In genomic region chr1:33256335-33256700, GRCh38 we compare ENCODE assay signal across 8 cellular contexts. TPM values are rescaled to one million over a fixed set of nuclear protein-coding genes. Genes with fewer than 3 reads are reported as not detected.
DNase-seq lines count a peak whose midpoint lies in the region; ATAC-seq and TF ChIP-seq lines count a peak whose summit lies in the region.

Gene ZNF362, plus strand, starts transcription at chr1:33256492. Its CDS starts 14,083 bp downstream, at chr1:33270575.

- no CpG with 5 or more reads among the region's 61 CpGs for WGBS in gastroesophageal sphincter (ENCODE audit: low coverage in 1 of 2), 2 donors
- no CpG with 5 or more reads among the region's 61 CpGs for WGBS in neuronal stem cell (ENCODE audit: extremely low coverage in 2 of 2, insufficient read length in 2 of 2, insufficient replicate concordance in 1 of 2), 2 donors

- peak within 1 kb of the TSS; percentile 90 for H3K18ac ChIP-seq in neuronal stem cell (ENCODE audit: low read length)

- peak within 1 kb of the TSS; percentile 13 for H3K23ac ChIP-seq in neuronal stem cell (ENCODE audit: low read depth, low read length, poor library complexity)

- H2AK5ac ChIP-seq in neuronal stem cell (ENCODE audit: low read depth, low read length), result peak within 1 kb of the TSS; percentile 89

- DNase-seq in NCI-H1436 (lab: John Stamatoyannopoulos, UW) (peak; percentile 30), NCI-H1436 treated with DMSO at 0.1 percent for 48 hours (lab: John Stamatoyannopoulos, UW) (no peak), HK-2 (ENCODE audit: unreplicated experiment) (peak; percentile 49), neuronal stem cell (ENCODE audit: low spot score) (no peak), substantia nigra (lab: John Stamatoyannopoulos, UW) (peak in 24 of 49 donors; percentile 3 to 68 (median 30))
- DNase-seq in activated naive CD4-positive, alpha-beta T cell treated with anti-CD3 and anti-CD28 coated beads, Interleukin-2, amount 10 ng/mL, durations not matched to agents 7 days and 5 days, result peak; percentile 80

- H3K27me3 ChIP-seq in gastroesophageal sphincter (no peaks in the 10 kb centered on the region), neuronal stem cell (ENCODE audit: control insufficient read depth in 3 of 3, insufficient read depth in 3 of 3, low read depth in 1 of 3, low read length in 3 of 3) (peaks cover 0 to 8% (median 0%) of the 10 kb centered on the region in 3 experiments)

- peak within 1 kb of the TSS; percentile 97 for H3K4me3 Mint-ChIP-seq in activated naive CD4-positive, alpha-beta T cell treated with anti-CD3 and anti-CD28 coated beads, Interleukin-2, amount 10 ng/mL, durations not matched to agents 7 days and 5 days

- H2BK5ac ChIP-seq in neuronal stem cell (ENCODE audit: low read length), result peak within 1 kb of the TSS; percentile 83

- peak within 1 kb of the TSS; percentile 86 to 99 (median 97) for H3K27ac ChIP-seq in gastroesophageal sphincter
- peak within 1 kb of the TSS; percentile 69 for H3K27ac ChIP-seq in neuronal stem cell (replicated peaks; ENCODE audit: low read length)
- peak within 1 kb of the TSS; percentile 84 for H3K27ac ChIP-seq in substantia nigra (ENCODE audit: low read depth, low read length, poor library complexity, severe bottlenecking)

- peak within 1 kb of the TSS; percentile 82 for H3K9ac ChIP-seq in neuronal stem cell (ENCODE audit: low read depth, low read length, poor library complexity)

- peak within 1 kb of the TSS; percentile 39 for H2BK15ac ChIP-seq in neuronal stem cell (ENCODE audit: low read length)

- peak within 1 kb of the TSS; percentile 90 for H2AFZ ChIP-seq in neuronal stem cell (ENCODE audit: low read length)

- H3K9me3 Mint-ChIP-seq in activated naive CD4-positive, alpha-beta T cell treated with anti-CD3 and anti-CD28 coated beads, Interleukin-2, amount 10 ng/mL, durations not matched to agents 7 days and 5 days, result no peaks in the 10 kb centered on the region

- H3K4me1 ChIP-seq in gastroesophageal sphincter, result peaks cover 0 to 52% (median 33%) of the 10 kb centered on the region in 3 donors
- peaks cover 17 to 35% of the 10 kb centered on the region in 2 donors for H3K4me1 ChIP-seq in neuronal stem cell (ENCODE audit: control insufficient read depth in 2 of 2, insufficient read depth in 1 of 2, low read depth in 1 of 2, low read length in 2 of 2)

- peak in 2 of 4 experiments; percentile 43 to 57 for TF ChIP-seq CTCF in gastroesophageal sphincter (IDR thresholded peaks at IDR 0.05)

- peak; percentile 17 to 19 for TF ChIP-seq POLR2A in gastroesophageal sphincter (IDR thresholded peaks at IDR 0.05)

- H3K36me3 Mint-ChIP-seq in activated naive CD4-positive, alpha-beta T cell treated with anti-CD3 and anti-CD28 coated beads, Interleukin-2, amount 10 ng/mL, durations not matched to agents 7 days and 5 days, result peaks cover 4% of the 10 kb centered on the region

- H3K4me3 ChIP-seq in gastroesophageal sphincter, result peak within 1 kb of the TSS; percentile 71 to 91
- H3K4me3 ChIP-seq in neuronal stem cell (ENCODE audit: low read length in 2 of 2), result peak within 1 kb of the TSS; percentile 89

- H3K9me3 ChIP-seq in gastroesophageal sphincter (no peaks in the 10 kb centered on the region), neuronal stem cell (replicated peaks in 1 of 2; ENCODE audit: control insufficient read depth in 2 of 2, insufficient read depth in 1 of 2, low read depth in 1 of 2, low read length in 2 of 2) (no peaks in the 10 kb centered on the region)

- peak within 1 kb of the TSS; percentile 68 for H3K4me2 ChIP-seq in neuronal stem cell (ENCODE audit: insufficient read depth, low read length, poor library complexity, severe bottlenecking)

- H4K8ac ChIP-seq in neuronal stem cell (ENCODE audit: low read depth, low read length), result no peak within 1 kb of the TSS

- CTCF ChIA-PET in activated naive CD4-positive, alpha-beta T cell treated with anti-CD3 and anti-CD28 coated beads, Interleukin-2, amount 10 ng/mL, durations not matched to agents 7 days and 5 days (lab: Charles Lee), result no interaction called here

- H2BK12ac ChIP-seq in neuronal stem cell (ENCODE audit: low read length), result no peak within 1 kb of the TSS

- H3K36me3 ChIP-seq in gastroesophageal sphincter, result no peaks in the 10 kb centered on the region
- peaks cover 3 to 15% of the 10 kb centered on the region in 2 donors for H3K36me3 ChIP-seq in neuronal stem cell (replicated peaks in 1 of 2; ENCODE audit: control insufficient read depth in 2 of 2, insufficient read depth in 2 of 2, low read length in 2 of 2)

- H3K14ac ChIP-seq in neuronal stem cell (ENCODE audit: low read length), result no peak within 1 kb of the TSS

- peaks cover 4% of the 10 kb centered on the region for H3K79me1 ChIP-seq in neuronal stem cell (ENCODE audit: low read depth, low read length)

- no peak for TF ChIP-seq EP300 in gastroesophageal sphincter (IDR thresholded peaks at IDR 0.05)

- no peak within 1 kb of the TSS for H4K91ac ChIP-seq in neuronal stem cell (ENCODE audit: low read depth, low read length, poor library complexity)

- H3K27ac Mint-ChIP-seq in activated naive CD4-positive, alpha-beta T cell treated with anti-CD3 and anti-CD28 coated beads, Interleukin-2, amount 10 ng/mL, durations not matched to agents 7 days and 5 days, result peak within 1 kb of the TSS; percentile 98

- no peak within 1 kb of the TSS for H3K4ac ChIP-seq in neuronal stem cell (ENCODE audit: low read length)

- H2BK120ac ChIP-seq in neuronal stem cell (ENCODE audit: low read depth, low read length), result no peak within 1 kb of the TSS

- ATAC-seq in SK-N-SH treated with all-trans-retinoic acid at 6 μM for 48 hours, result peak; percentile 65
- ATAC-seq in gastroesophageal sphincter, result peak; percentile 76

- H3K4me1 Mint-ChIP-seq in activated naive CD4-positive, alpha-beta T cell treated with anti-CD3 and anti-CD28 coated beads, Interleukin-2, amount 10 ng/mL, durations not matched to agents 7 days and 5 days, result peaks cover 30% of the 10 kb centered on the region

- peaks cover 34% of the 10 kb centered on the region for H3K27me3 Mint-ChIP-seq in activated naive CD4-positive, alpha-beta T cell treated with anti-CD3 and anti-CD28 coated beads, Interleukin-2, amount 10 ng/mL, durations not matched to agents 7 days and 5 days

TF ChIP-seq in SK-N-SH treated with all-trans-retinoic acid at 6 μM for 48 hours, 23 proteins besides CTCF, POLR2A, EP300 and RAD21:
- TF ChIP-seq SNAI2 (CRISPR knock-in tag; IDR thresholded peaks at IDR 0.05), result no peak
- no peak for TF ChIP-seq BACH2 (CRISPR knock-in tag; IDR thresholded peaks at IDR 0.05; ENCODE audit: borderline replicate concordance)
- no peak for TF ChIP-seq ZNF565 (CRISPR knock-in tag; conservative IDR thresholded peaks at IDR 0.05; ENCODE audit: low read depth)
- TF ChIP-seq PATZ1 (CRISPR knock-in tag; IDR thresholded peaks at IDR 0.05; ENCODE audit: borderline replicate concordance), result no peak
- no peak for TF ChIP-seq CSRNP3 (CRISPR knock-in tag; IDR thresholded peaks at IDR 0.05)
- no peak for TF ChIP-seq ZFP3 (CRISPR knock-in tag; IDR thresholded peaks at IDR 0.05)
- TF ChIP-seq ZC3H10 (CRISPR knock-in tag; IDR thresholded peaks at IDR 0.05), result no peak
- TF ChIP-seq GLIS3 (CRISPR knock-in tag; IDR thresholded peaks at IDR 0.05), result no peak
- TF ChIP-seq PPARA (CRISPR knock-in tag; IDR thresholded peaks at IDR 0.05; ENCODE audit: borderline replicate concordance), result no peak
- no peak for TF ChIP-seq TCF4 (CRISPR knock-in tag; IDR thresholded peaks at IDR 0.05; ENCODE audit: borderline replicate concordance)
- no peak for TF ChIP-seq ZFP30 (CRISPR knock-in tag; IDR thresholded peaks at IDR 0.05)
- no peak for TF ChIP-seq ISL1 (CRISPR knock-in tag; IDR thresholded peaks at IDR 0.05)
- TF ChIP-seq ARNTL (CRISPR knock-in tag; IDR thresholded peaks at IDR 0.05; ENCODE audit: borderline replicate concordance, low read depth), result no peak

RNA-seq across cellular contexts. Expression of gene ZNF362, which starts in this region (rescaled TPM):
- total RNA-seq in gastroesophageal sphincter, result 10 to 100 TPM; 14.6 to 29.2 (median 24.1) TPM
- 42.6 TPM for polyA plus RNA-seq in neuronal stem cell (2013, experiment 1 of 2)
- polyA plus RNA-seq in neuronal stem cell (2013, experiment 2 of 2), result 45.2 TPM

Comparison
In these comparisons a context has a peak if more than half of its experiments do, and no peak if none do; other contexts are left out.
1. DNase-seq: peak in NCI-H1436 (single experiment), HK-2 (single experiment) and activated naive CD4-positive, alpha-beta T cell treated with anti-CD3 and anti-CD28 coated beads, Interleukin-2, amount 10 ng/mL, durations not matched to agents 7 days and 5 days (single experiment); none in NCI-H1436 treated with DMSO at 0.1 percent for 48 hours (single experiment) and neuronal stem cell (single experiment).
2. Peak in every context shown above with its lines, with median percentiles within 50 percentile points of each other: H3K27ac ChIP-seq.